Comparison of ENCODE assay signal across 8 cellular contexts in the genomic region with DNA sequence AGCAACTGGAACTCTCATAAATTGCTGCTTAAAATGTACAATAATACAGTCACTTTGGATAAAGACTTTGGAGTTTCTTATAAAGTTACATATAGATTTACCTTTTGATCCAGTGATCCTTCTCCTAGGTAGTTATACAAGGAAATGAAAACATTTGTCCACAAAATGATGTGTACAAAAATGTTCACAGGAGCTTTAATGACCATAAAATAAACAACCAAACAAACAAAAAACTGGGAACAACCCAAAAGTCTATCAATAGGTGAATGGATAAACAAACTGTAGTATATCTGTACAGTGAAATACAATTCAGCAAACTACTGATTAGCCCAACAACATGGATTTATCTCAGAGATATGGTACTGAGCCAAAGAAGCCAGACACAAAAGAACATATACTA.
"Had no signal": no experiment of that assay in that cellular context is flagged by ENCODE, and none has a peak within 500 bp of the region (broad histone marks: within the 10 kb centered on the region; RNA-seq: fewer than 3 reads in every experiment).

No MANE protein-coding gene starts in this region.

- H3K27ac ChIP-seq: KMS-11 had no signal

- H3K9ac ChIP-seq: KMS-11 had no signal

- H3K4me3 ChIP-seq: GM23338 had no signal

- DNase-seq: H9, HCEC 1CT, KBM-7 had no signal

- FAIRE-seq: H1, H54, HepG2 had no signal
